ENCODE assay signal across 1 cellular context in the genomic region with DNA sequence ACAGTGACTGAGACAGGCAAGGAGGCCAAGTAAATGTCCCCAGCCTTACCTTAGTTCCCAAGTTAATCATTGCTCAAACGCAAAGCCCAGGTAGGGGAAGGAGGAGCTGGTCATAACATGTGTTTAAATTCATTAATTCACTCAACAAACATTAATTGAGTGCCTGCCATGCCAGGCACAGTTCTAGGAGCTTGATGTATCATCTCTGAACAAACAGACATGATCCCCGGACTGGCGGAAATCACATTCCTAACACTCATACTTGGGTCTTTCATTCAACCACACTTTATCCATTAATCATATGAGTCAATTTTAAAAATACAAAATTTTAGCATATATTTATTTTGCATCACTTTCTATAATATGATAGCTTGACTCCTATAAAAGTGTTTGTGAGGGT.
TF ChIP-seq lines count a peak whose summit lies in the region.

No MANE protein-coding gene starts in this region.

TF ChIP-seq in H1, 55 proteins besides CTCF, POLR2A, EP300 and RAD21:
- TF ChIP-seq CEBPB (IDR thresholded peaks at IDR 0.05; ENCODE audit: low read depth, low read length) (no peak), MAX (IDR thresholded peaks at IDR 0.05) (no peak), NRF1 (IDR thresholded peaks at IDR 0.05; ENCODE audit: low read depth, low read length) (no peak), SIN3A (conservative IDR thresholded peaks at IDR 0.05 in 1 of 2, IDR thresholded peaks at IDR 0.05 in 1 of 2; ENCODE audit: low read depth in 1 of 2, low read length in 2 of 2) (no peak)
